In genomic region chr16:88246955-88247582, GRCh38 we compare ENCODE assay signal across 3 cellular contexts.
TF ChIP-seq lines count a peak whose summit lies in the region.

No MANE protein-coding gene starts in this region.

TF ChIP-seq in A549, 52 proteins besides CTCF, POLR2A, EP300 and RAD21:
- TF ChIP-seq HOXA7 (CRISPR knock-in tag; IDR thresholded peaks at IDR 0.05), result 0 out of 2 replicates have a peak, but pooled peaks have one; percentile 37

TF ChIP-seq in K562, 482 proteins besides CTCF, POLR2A, EP300 and RAD21:
- TF ChIP-seq ZNF512 (tag; IDR thresholded peaks at IDR 0.05), result peak; percentile 64

TF ChIP-seq in HepG2, 621 proteins besides CTCF, POLR2A, EP300 and RAD21:
- TF ChIP-seq ZNF512 (CRISPR knock-in tag; IDR thresholded peaks at IDR 0.05) (0 out of 2 replicates have a peak, but pooled peaks have one; percentile 65), ZNF24 (IDR thresholded peaks at IDR 0.05) (peak; percentile 94)
TF ChIP-seq in HepG2: peak in this region for 2; not testable (repeated sequence) for 619.
